In the genomic region with DNA sequence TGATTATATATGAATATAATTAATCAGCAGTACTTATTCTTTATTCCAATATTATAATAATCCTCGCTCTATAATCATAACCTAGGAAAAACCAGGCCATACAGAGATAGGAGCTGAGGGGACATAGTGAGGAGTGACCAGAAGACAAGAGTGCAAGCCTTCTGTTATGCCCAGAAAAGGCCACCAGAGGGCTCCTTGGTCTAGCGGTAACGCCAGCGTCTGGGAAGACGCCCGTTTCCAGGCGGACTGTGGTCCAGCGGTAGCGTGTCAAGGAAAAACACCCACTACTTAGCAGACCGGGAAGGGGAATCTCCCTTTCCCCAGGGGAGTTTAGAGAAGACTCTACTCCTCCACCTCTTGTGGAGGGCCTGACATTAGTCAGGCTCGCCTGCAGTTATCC, we compare ENCODE assay signal across 9 cellular contexts. TPM values are rescaled to one million over a fixed set of nuclear protein-coding genes. Genes with fewer than 3 reads are reported as not detected.
DNase-seq lines count a peak whose midpoint lies in the region; ATAC-seq, FAIRE-seq and TF ChIP-seq lines count a peak whose summit lies in the region.
"Not testable (repeated sequence)": the region's sequence is repeated elsewhere in the genome, so short reads cannot be mapped to it uniquely, and the experiment has no call there.
"Had no signal": no experiment of that assay in that cellular context is flagged by ENCODE, and none has a peak within 500 bp of the region (broad histone marks: within the 10 kb centered on the region; RNA-seq: fewer than 3 reads in every experiment).

No MANE protein-coding gene starts in this region.

- H2BK120ac ChIP-seq in H1 (replicated peaks; ENCODE audit: low read depth, low read length), result not testable (repeated sequence)

- TF ChIP-seq EP300 in H1 (IDR thresholded peaks at IDR 0.05; ENCODE audit: borderline replicate concordance in 1 of 2, low read depth in 2 of 2, low read length in 2 of 2), result not testable (repeated sequence)

- not testable (repeated sequence) for H3K27ac ChIP-seq in DOHH2 (ENCODE audit: low read depth, low read length); HEK293 (ENCODE audit: extremely low read depth, low read depth, low read length); OCI-LY7 (ENCODE audit: low read depth, low read length, poor library complexity, severe bottlenecking); H1 (ENCODE audit: low read depth, low read length)

- not testable (repeated sequence) for H3K23me2 ChIP-seq in H1 (ENCODE audit: low read depth, low read length)

- not testable (repeated sequence) for ATAC-seq in activated CD4-positive, alpha-beta T cell treated with anti-CD3 and anti-CD28 coated beads for 36 hours

- H3K4me1 ChIP-seq in DOHH2 (ENCODE audit: control insufficient read depth, low read length); HEK293 (ENCODE audit: control insufficient read depth, insufficient read depth, low read length); OCI-LY7 (ENCODE audit: insufficient read depth, low read length, poor library complexity, severe bottlenecking); H1 (replicated peaks in 1 of 4; ENCODE audit: control insufficient read depth in 3 of 4, insufficient read depth in 4 of 4, low read length in 3 of 4): not testable (repeated sequence)

- H3K9me3 ChIP-seq in DOHH2 (ENCODE audit: control insufficient read depth, insufficient read depth, low read length), result peaks cover 15% of the 10 kb centered on the region
- not testable (repeated sequence) for H3K9me3 ChIP-seq in HEK293 (ENCODE audit: control insufficient read depth, insufficient read depth, low read depth, low read length)
- peaks cover 43% of the 10 kb centered on the region for H3K9me3 ChIP-seq in OCI-LY7 (ENCODE audit: low read length)
- H3K9me3 ChIP-seq in H1 (ENCODE audit: insufficient read depth in 2 of 2, low read depth in 1 of 2, low read length in 1 of 2), result peaks cover 59 to 64% of the 10 kb centered on the region in 2 experiments

- H3K14ac ChIP-seq in H1 (ENCODE audit: insufficient read length), result not testable (repeated sequence)

- not testable (repeated sequence) for H2BK5ac ChIP-seq in H1 (ENCODE audit: low read depth, low read length)

- H3K23ac ChIP-seq in H1 (ENCODE audit: insufficient read length), result not testable (repeated sequence)

- POLR2A ChIA-PET in HEK293 (lab: Yijun Ruan, JAX); activated CD4-positive, alpha-beta T cell treated with anti-CD3 and anti-CD28 coated beads for 36 hours (lab: Charles Lee): not testable (repeated sequence)
- POLR2A ChIA-PET in OCI-LY7 (lab: Charles Lee), result interaction anchor here (1.5 kb wide), 1 partner anchor 9 kb away, joined by 3 read pairs; no protein-coding TSS in a partner anchor
- POLR2A ChIA-PET in H1 (lab: Charles Lee; ENCODE audit: partially characterized antibody), result interaction anchor here (0.8 to 0.9 kb wide), 2 partner anchors 22 to 46 kb away, joined by 3 read pairs; a partner anchor contains a TSS

- CTCF ChIA-PET in HEK293 (lab: Yijun Ruan, JAX); OCI-LY7 (lab: Charles Lee; ENCODE audit: unreplicated experiment); activated CD4-positive, alpha-beta T cell treated with anti-CD3 and anti-CD28 coated beads for 36 hours (lab: Charles Lee): not testable (repeated sequence)
- CTCF ChIA-PET in H1 (lab: Charles Lee; ENCODE audit: partially characterized antibody), result interaction anchor here (1.3 to 3.0 kb wide), 3 partner anchors 37 to 127 kb away, joined by 4 to 14 read pairs (median 4); no protein-coding TSS in a partner anchor

- H2BK15ac ChIP-seq in H1 (ENCODE audit: low read length), result not testable (repeated sequence)

- not testable (repeated sequence) for H3K9me2 ChIP-seq in DOHH2 (replicated peaks; ENCODE audit: control insufficient read depth, low read length); OCI-LY7 (ENCODE audit: insufficient read depth, low read length)

- not testable (repeated sequence) for H3K27me3 ChIP-seq in DOHH2 (ENCODE audit: control insufficient read depth, low read length); H1 (replicated peaks in 1 of 4; ENCODE audit: control insufficient read depth in 3 of 4, extremely low read depth in 1 of 4, insufficient read depth in 3 of 4, low read length in 3 of 4)

- peaks cover 42% of the 10 kb centered on the region for H3K9me3 Mint-ChIP-seq in activated CD4-positive, alpha-beta T cell treated with anti-CD3 and anti-CD28 coated beads for 36 hours (ENCODE audit: low read depth)
- H3K9me3 Mint-ChIP-seq in osteocyte (ENCODE audit: unreplicated experiment), result peaks cover 61% of the 10 kb centered on the region

- H3K79me1 ChIP-seq in H1 (ENCODE audit: low read depth, low read length), result not testable (repeated sequence)

- not testable (repeated sequence) for H3K79me2 ChIP-seq in DOHH2 (ENCODE audit: control insufficient read depth, low read length); OCI-LY7 (ENCODE audit: insufficient read depth, low read depth, low read length); H1 (ENCODE audit: control insufficient read depth in 1 of 2, insufficient read depth in 2 of 2, low read length in 2 of 2)

- H2AFZ ChIP-seq in OCI-LY7 (ENCODE audit: low read length); H1 (ENCODE audit: low read length): not testable (repeated sequence)

- not testable (repeated sequence) for H2BK20ac ChIP-seq in H1 (ENCODE audit: low read length)

- H4K20me1 ChIP-seq in DOHH2 (ENCODE audit: control insufficient read depth, insufficient read depth, low read depth, low read length); OCI-LY7 (ENCODE audit: insufficient read depth, low read length); H1 (replicated peaks in 1 of 2; ENCODE audit: control insufficient read depth in 1 of 2, insufficient read depth in 2 of 2, low read length in 2 of 2): not testable (repeated sequence)

- H3K4me3 ChIP-seq in DOHH2 (ENCODE audit: low read length); HEK293 (ENCODE audit: low read depth, low read length); OCI-LY7 (ENCODE audit: low read depth, low read length, poor library complexity, severe bottlenecking); H1 (ENCODE audit: extremely low read depth in 1 of 4, insufficient read depth in 2 of 4, low read depth in 3 of 4, low read length in 4 of 4): not testable (repeated sequence)

- not testable (repeated sequence) for H3K4me3 Mint-ChIP-seq in activated CD4-positive, alpha-beta T cell treated with anti-CD3 and anti-CD28 coated beads for 36 hours; osteocyte (ENCODE audit: unreplicated experiment)

- not testable (repeated sequence) for H2AK5ac ChIP-seq in H1 (ENCODE audit: low read depth, low read length)

- H3K36me3 ChIP-seq in DOHH2 (ENCODE audit: control insufficient read depth, low read length); HEK293 (ENCODE audit: control insufficient read depth in 2 of 2, insufficient read depth in 1 of 2, low read length in 2 of 2); OCI-LY7 (ENCODE audit: insufficient read depth, low read length): not testable (repeated sequence)
- peaks cover 2 to 72% (median 25%) of the 10 kb centered on the region in 4 experiments; a peak in 6 of 8 replicates for H3K36me3 ChIP-seq in H1 (ENCODE audit: control insufficient read depth in 2 of 4, insufficient read depth in 4 of 4, low read length in 3 of 4)

- WGBS in H1 (ENCODE audit: extremely low coverage in 1 of 2, insufficient coverage in 1 of 2, insufficient read length in 1 of 2, insufficient replicate concordance in 2 of 2, low coverage in 1 of 2, low lambda C conversion rate in 2 of 2, missing lambda C conversion rate in 1 of 2), 2 experiments, result 89% methylated on average over 11 of the region's 11 CpGs; no CpG with 5 or more reads in 1 of the 2 experiments

- H3K4ac ChIP-seq in H1 (replicated peaks; ENCODE audit: insufficient read length, low read depth, low read length), result not testable (repeated sequence)

- not testable (repeated sequence) for TF ChIP-seq POLR2A in H1 (IDR thresholded peaks at IDR 0.05; ENCODE audit: control extremely low read depth in 1 of 2, low read depth in 2 of 2, low read length in 2 of 2)

- not testable (repeated sequence) for H4K5ac ChIP-seq in H1 (ENCODE audit: insufficient read length, low read depth, low read length)

- H4K8ac ChIP-seq in H1 (ENCODE audit: extremely low read depth, insufficient read depth, low read length), result not testable (repeated sequence)

- peak; percentile 30 for TF ChIP-seq CTCF in DOHH2 (IDR thresholded peaks at IDR 0.05; ENCODE audit: low read depth, low read length, poor library complexity, severe bottlenecking)
- not testable (repeated sequence) for TF ChIP-seq CTCF in HEK293 (tag by site-specific recombination; IDR thresholded peaks at IDR 0.05)
- peak; percentile 65 for TF ChIP-seq CTCF in OCI-LY7 (conservative IDR thresholded peaks at IDR 0.05; ENCODE audit: low read length)
- peak; percentile 36 to 40 (median 37); a peak in 3 of 4 replicates for TF ChIP-seq CTCF in H1 (IDR thresholded peaks at IDR 0.05; ENCODE audit: control extremely low read depth in 1 of 3, insufficient read depth in 1 of 3, low read depth in 1 of 3, low read length in 3 of 3)
- TF ChIP-seq CTCF in osteocyte (IDR thresholded peaks at IDR 0.05), result peak; percentile 24

- not testable (repeated sequence) for H3K9ac ChIP-seq in H1 (replicated peaks in 1 of 4; ENCODE audit: extremely low read depth in 1 of 4, low read depth in 3 of 4, low read length in 3 of 4)

- H3K18ac ChIP-seq in H1 (ENCODE audit: extremely low read depth, low read length), result not testable (repeated sequence)

- not testable (repeated sequence) for H3K4me2 ChIP-seq in DOHH2 (ENCODE audit: low read length); OCI-LY7 (ENCODE audit: low read length); H1 (ENCODE audit: insufficient read depth in 1 of 2, low read depth in 2 of 2, low read length in 2 of 2)

- intact Hi-C loops in OCI-LY7 (cut with micrococcal nuclease; ENCODE audit: unreplicated experiment); activated CD4-positive, alpha-beta T cell treated with anti-CD3 and anti-CD28 coated beads for 36 hours (cut with DNase I, micrococcal nuclease): not testable (repeated sequence)

- BruUV-seq in OCI-LY7 (replicated peaks; lab: Mats Ljungman, UMichigan), result not testable (repeated sequence)

- H3K27me3 Mint-ChIP-seq in activated CD4-positive, alpha-beta T cell treated with anti-CD3 and anti-CD28 coated beads for 36 hours; osteocyte (ENCODE audit: unreplicated experiment): not testable (repeated sequence)

- H4K91ac ChIP-seq in H1 (replicated peaks; ENCODE audit: insufficient read length, low read length), result not testable (repeated sequence)

- H3F3A ChIP-seq in DOHH2 (ENCODE audit: control insufficient read depth, insufficient read depth), result not testable (repeated sequence)

- not testable (repeated sequence) for FAIRE-seq in H1 (lab: Jason Lieb, UNC)

- H3K4me1 Mint-ChIP-seq in activated CD4-positive, alpha-beta T cell treated with anti-CD3 and anti-CD28 coated beads for 36 hours; osteocyte (ENCODE audit: unreplicated experiment): not testable (repeated sequence)

- H3K56ac ChIP-seq in H1 (replicated peaks; ENCODE audit: insufficient read length, low read depth, low read length), result not testable (repeated sequence)

- peak; percentile 53 to 56 for TF ChIP-seq RAD21 in H1 (IDR thresholded peaks at IDR 0.05 in 1 of 2, conservative IDR thresholded peaks at IDR 0.05 in 1 of 2; ENCODE audit: low read depth in 2 of 2, low read length in 2 of 2)

- H3K36me3 Mint-ChIP-seq in activated CD4-positive, alpha-beta T cell treated with anti-CD3 and anti-CD28 coated beads for 36 hours (ENCODE audit: low read depth), result peaks cover 17% of the 10 kb centered on the region
- H3K36me3 Mint-ChIP-seq in osteocyte (ENCODE audit: unreplicated experiment), result peaks cover 38% of the 10 kb centered on the region

- H2BK12ac ChIP-seq in H1 (ENCODE audit: low read depth, low read length), result not testable (repeated sequence)

- H3K27ac Mint-ChIP-seq in activated CD4-positive, alpha-beta T cell treated with anti-CD3 and anti-CD28 coated beads for 36 hours; osteocyte (ENCODE audit: unreplicated experiment): not testable (repeated sequence)

- DNase-seq in NCI-H1417 (lab: John Stamatoyannopoulos, UW), result peak in 2 of 3 experiments; percentile 1 to 38
- peak; percentile 19 for DNase-seq in OCI-LY7 (ENCODE audit: low spot score)
- peak; percentile 30 for DNase-seq in activated CD4-positive, alpha-beta T cell treated with anti-CD3 and anti-CD28 coated beads for 36 hours
- DNase-seq in H1 (ENCODE audit: low read depth in 1 of 2, low spot score in 2 of 2), result peak in 1 of 2 experiments; percentile 77
- not testable (repeated sequence) for DNase-seq in osteocyte (ENCODE audit: extremely low spot score, unreplicated experiment)

RNA-seq across cellular contexts. Expression of a gene that starts 46.0 kb away (rescaled TPM):
- not detected in 2 replicates for total RNA-seq in OCI-LY7 (2014; rRNA removed; shearing (Covaris generic))
- total RNA-seq in OCI-LY7 (2022), result not detected in 2 replicates
- total RNA-seq in activated CD4-positive, alpha-beta T cell treated with anti-CD3 and anti-CD28 coated beads for 36 hours, result under 1 TPM in 1 of 2 experiments, not detected in 1; 0.09 TPM
- 33.3 and 35.7 TPM in 2 replicates for total RNA-seq in H1 (2021; fragmentation: NEBNext Ultra II Directional; extraction: Animal tissue kit (Norgen Biotek cat#: 25700))
- polyA plus RNA-seq in H1 (2011; rRNA removed), result 1.3 and 1.9 TPM in 2 replicates
- 4.3 TPM for polyA plus RNA-seq in H1 (2011; cell fraction: cytosol; rRNA removed)
- polyA plus RNA-seq in H1 (2011; cell fraction: nucleus; rRNA removed), result 4.8 TPM
- 5.3 to 13.0 TPM (median 6.7 TPM) in 4 replicates for polyA plus RNA-seq in H1 (2012, experiment 1 of 2)
- 0.52 TPM for polyA plus RNA-seq in H1 (2012, experiment 2 of 2)
- polyA plus RNA-seq in H1 (2013, experiment 1 of 2), result 18.2 TPM
- polyA plus RNA-seq in H1 (2013, experiment 2 of 2), result 16.7 TPM
- 12.1 and 25.8 TPM in 2 replicates for polyA minus RNA-seq in H1 (2011; rRNA and poly(A)+ RNA removed)
- 16.1 TPM for polyA minus RNA-seq in H1 (2011; cell fraction: cytosol; rRNA and poly(A)+ RNA removed)
- polyA minus RNA-seq in H1 (2011; cell fraction: nucleus; rRNA and poly(A)+ RNA removed), result 53.2 TPM
- 0.30 and 0.31 TPM in 2 replicates for total RNA-seq in osteocyte
- total RNA-seq: left cardiac atrium had no signal
- polyA plus RNA-seq: fibroblast of lung had no signal

Comparison
In these comparisons a context has a peak if more than half of its experiments do, and no peak if none do; other contexts are left out.
1. RNA of a gene that starts 46.0 kb away (total RNA-seq): 33.3 to 35.7 TPM in H1; 0.30 to 0.31 TPM in osteocyte, 0.09 TPM in activated CD4-positive, alpha-beta T cell treated with anti-CD3 and anti-CD28 coated beads for 36 hours and not detected in OCI-LY7; every median in the first group is over 10 times any median in the second.